ENCODE assay signal across 8 cellular contexts in the genomic region with DNA sequence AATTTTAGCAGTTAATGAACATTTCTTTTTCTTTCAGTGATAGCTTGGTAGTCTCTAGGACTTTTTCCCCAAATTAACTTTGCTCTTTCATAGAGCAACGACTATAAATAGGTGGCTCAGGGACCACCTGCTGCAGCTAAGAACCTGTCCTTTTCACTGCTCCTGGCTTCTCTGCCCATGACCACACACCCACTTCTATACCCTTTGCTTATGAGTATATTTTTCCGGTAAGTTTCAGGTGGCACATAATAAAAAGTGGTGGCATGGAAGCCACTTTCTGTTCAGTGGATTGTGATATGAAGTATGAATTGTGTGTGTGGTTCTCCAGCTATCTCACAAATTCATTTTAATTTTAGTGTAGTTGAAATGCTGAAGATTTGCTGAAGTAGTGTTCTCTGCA. TPM values are rescaled to one million over a fixed set of nuclear protein-coding genes. Genes with fewer than 3 reads are reported as not detected.
DNase-seq lines count a peak whose midpoint lies in the region; ATAC-seq and TF ChIP-seq lines count a peak whose summit lies in the region.

No MANE protein-coding gene starts in this region.

- peak overlapping the region; percentile 68 for H3K4me3 ChIP-seq in A673 (ENCODE audit: low read depth, low read length, poor library complexity, severe bottlenecking)
- H3K4me3 ChIP-seq in HCT116 (replicated peaks in 1 of 2; ENCODE audit: low read depth in 1 of 2, low read length in 2 of 2) = peak overlapping the region; percentile 61 to 83

- H3K4me3 Mint-ChIP-seq in mesothelial cell of epicardium = peak overlapping the region; percentile 88

- no peaks in the 10 kb centered on the region for H3K27me3 Mint-ChIP-seq in mesothelial cell of epicardium (ENCODE audit: low read depth)

- POLR2A ChIA-PET in A673 (lab: Charles Lee; ENCODE audit: low non-redundant PET) (no interaction called here), HCT116 (lab: Charles Lee) (no interaction called here)

- H3K9me3 ChIP-seq in A673 (ENCODE audit: low read depth, low read length, poor library complexity, severe bottlenecking) = no peaks in the 10 kb centered on the region
- no peaks in the 10 kb centered on the region for H3K9me3 ChIP-seq in HCT116 (ENCODE audit: control insufficient read depth in 1 of 2, insufficient read depth in 1 of 2, low read depth in 1 of 2, low read length in 2 of 2)

- peak overlapping the region; percentile 80 for H3K9ac ChIP-seq in HCT116 (ENCODE audit: low read length)

- CTCF ChIA-PET in A673 (lab: Charles Lee) (no interaction called here), HCT116 (lab: Charles Lee) (no interaction called here)

- H2AFZ ChIP-seq in HCT116 (ENCODE audit: low read depth, low read length, poor library complexity, severe bottlenecking) = no peak overlapping the region

- peak overlapping the region; percentile 98 for H3K27ac Mint-ChIP-seq in activated naive CD4-positive, alpha-beta T cell treated with anti-CD3 and anti-CD28 coated beads, Interleukin-2, amount 50 U/mL, for 72 hours
- H3K27ac Mint-ChIP-seq in mesothelial cell of epicardium = no peak overlapping the region

- ATAC-seq in HCT116 (no peak), GM18520 (IDR thresholded peaks at IDR 0.05; ENCODE audit: unreplicated experiment) (no peak), GM19452 (IDR thresholded peaks at IDR 0.05; ENCODE audit: unreplicated experiment) (no peak)
- ATAC-seq in activated naive CD4-positive, alpha-beta T cell treated with anti-CD3 and anti-CD28 coated beads, Interleukin-2, amount 50 U/mL, for 72 hours = no peak

- H3K4me1 ChIP-seq in A673 (ENCODE audit: insufficient read depth, low read length, poor library complexity, severe bottlenecking) (peaks cover 6% of the 10 kb centered on the region), HCT116 (ENCODE audit: control insufficient read depth in 1 of 2, insufficient read depth in 2 of 2, low read length in 2 of 2) (peaks cover 3 to 15% of the 10 kb centered on the region in 2 experiments; a peak in 3 of 4 replicates)

- RAD21 ChIA-PET in HCT116 (lab: Charles Lee; ENCODE audit: low non-redundant PET in 1 of 2, low total read pairs in 2 of 2, uncharacterized antibody in 2 of 2, unreplicated experiment in 2 of 2) = no interaction called here

- no peaks in the 10 kb centered on the region for H3K9me2 ChIP-seq in HCT116 (ENCODE audit: insufficient read depth)

- intact Hi-C loops in A673 (cut with micrococcal nuclease; ENCODE audit: unreplicated experiment) = loop anchor here (5.0 kb wide), 1 partner anchor 580 kb away; no protein-coding TSS in a partner anchor
- intact Hi-C loops in HCT116 (cut with micrococcal nuclease) = loop anchor here (5.0 kb wide), 1 partner anchor 385 kb away; no protein-coding TSS in a partner anchor

- TF ChIP-seq CTCF in A673 (conservative IDR thresholded peaks at IDR 0.05; ENCODE audit: low read depth, low read length) = no peak
- TF ChIP-seq CTCF in HCT116 (IDR thresholded peaks at IDR 0.05 in 2 of 3, conservative IDR thresholded peaks at IDR 0.05 in 1 of 3; ENCODE audit: borderline replicate concordance in 1 of 3, insufficient read depth in 1 of 3, low read depth in 2 of 3, low read length in 2 of 3) = no peak
- TF ChIP-seq CTCF in mesothelial cell of epicardium (IDR thresholded peaks at IDR 0.05; ENCODE audit: unreplicated experiment) = no peak

- H3K36me3 ChIP-seq in A673 (ENCODE audit: insufficient read depth, low read length, poor library complexity, severe bottlenecking) (peaks cover 37% of the 10 kb centered on the region), HCT116 (ENCODE audit: control insufficient read depth in 1 of 2, insufficient read depth in 2 of 2, low read length in 2 of 2) (peaks cover 10 to 11% of the 10 kb centered on the region in 2 experiments; a peak in 2 of 4 replicates)

- H4K20me1 ChIP-seq in HCT116 (ENCODE audit: insufficient read depth) = no peaks in the 10 kb centered on the region

- peak overlapping the region; percentile 100 for H3K27ac ChIP-seq in A673 (ENCODE audit: low read depth, low read length, poor library complexity, severe bottlenecking)
- H3K27ac ChIP-seq in HCT116 (ENCODE audit: low read depth, low read length) = no peak overlapping the region

- no TSS peak for BruUV-seq in A673 (replicated peaks; lab: Mats Ljungman, UMichigan)
- no TSS peak for BruUV-seq in HCT116 (replicated peaks; lab: Mats Ljungman, UMichigan)

- peaks cover 12 to 22% of the 10 kb centered on the region in 2 donors for H3K36me3 Mint-ChIP-seq in activated naive CD4-positive, alpha-beta T cell treated with anti-CD3 and anti-CD28 coated beads, Interleukin-2, amount 50 U/mL, for 72 hours
- H3K36me3 Mint-ChIP-seq in mesothelial cell of epicardium = peaks cover 8% of the 10 kb centered on the region

- peaks cover 21% of the 10 kb centered on the region for H3K4me1 Mint-ChIP-seq in mesothelial cell of epicardium

- peaks cover 23% of the 10 kb centered on the region for H3K79me2 ChIP-seq in HCT116 (ENCODE audit: insufficient read depth, low read length)

- H3K27me3 ChIP-seq in A673 (replicated peaks; ENCODE audit: insufficient read depth, low read depth, low read length, poor library complexity) = no peaks in the 10 kb centered on the region
- H3K27me3 ChIP-seq in HCT116 (ENCODE audit: insufficient read depth, low read length) = no peaks in the 10 kb centered on the region

- no peak for TF ChIP-seq RAD21 in HCT116 (IDR thresholded peaks at IDR 0.05; ENCODE audit: low read depth)

- H3K9me3 Mint-ChIP-seq in activated naive CD4-positive, alpha-beta T cell treated with anti-CD3 and anti-CD28 coated beads, Interleukin-2, amount 50 U/mL, for 72 hours = no peaks in the 10 kb centered on the region
- no peaks in the 10 kb centered on the region for H3K9me3 Mint-ChIP-seq in mesothelial cell of epicardium

- peak overlapping the region; percentile 91 for H3K4me2 ChIP-seq in HCT116 (ENCODE audit: low read length)

- no peak for DNase-seq in A673 (ENCODE audit: low spot score)
- DNase-seq in HCT116 (ENCODE audit: low read depth, low spot score) = no peak
- DNase-seq in activated naive CD4-positive, alpha-beta T cell treated with anti-CD3 and anti-CD28 coated beads, Interleukin-2, amount 50 U/mL, for 72 hours (ENCODE audit: low spot score in 2 of 2) = no peak
- no peak for DNase-seq in mesothelial cell of epicardium (ENCODE audit: low spot score in 2 of 2, unreplicated experiment in 2 of 2)
- DNase-seq in foreskin melanocyte = no peak
- DNase-seq in AG08395 (ENCODE audit: low spot score) = no peak

- no peak for TF ChIP-seq POLR2A in HCT116 (IDR thresholded peaks at IDR 0.05; ENCODE audit: borderline replicate concordance, extremely low read depth, insufficient read depth, insufficient read length)

TF ChIP-seq in HCT116, 20 proteins besides CTCF, POLR2A, EP300 and RAD21:
- no peak for TF ChIP-seq SRF (IDR thresholded peaks at IDR 0.05; ENCODE audit: low read depth)
- TF ChIP-seq, protein P1, sequence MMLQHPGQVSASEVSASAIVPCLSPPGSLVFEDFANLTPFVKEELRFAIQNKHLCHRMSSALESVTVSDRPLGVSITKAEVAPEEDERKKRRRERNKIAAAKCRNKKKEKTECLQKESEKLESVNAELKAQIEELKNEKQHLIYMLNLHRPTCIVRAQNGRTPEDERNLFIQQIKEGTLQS (IDR thresholded peaks at IDR 0.05) = no peak

RNA-seq across cellular contexts. Expression of a gene that starts 1.2 kb away (rescaled TPM):
- total RNA-seq in A673 (2021) = 12.1 and 16.1 TPM in 2 replicates
- 16.2 TPM for total RNA-seq in HCT116 (2021; ENCODE audit: unreplicated experiment)
- polyA plus RNA-seq in HCT116 (2012) = 10.9 and 11.8 TPM in 2 replicates
- 10 to 100 TPM; 22.2 to 29.7 TPM for total RNA-seq in activated naive CD4-positive, alpha-beta T cell treated with anti-CD3 and anti-CD28 coated beads, Interleukin-2, amount 50 U/mL, for 72 hours
- total RNA-seq in mesothelial cell of epicardium = 19.2 to 22.7 TPM (median 20.2 TPM) in 3 replicates

RNA-seq across cellular contexts. Expression of a gene that starts 36.7 kb away (rescaled TPM):
- 0.15 TPM in 1 of 2 replicates, not detected in the other for total RNA-seq in A673 (2021)
- 1.2 TPM for total RNA-seq in HCT116 (2021; ENCODE audit: unreplicated experiment)
- 0.30 and 0.42 TPM in 2 replicates for polyA plus RNA-seq in HCT116 (2012)
- not detected for total RNA-seq in activated naive CD4-positive, alpha-beta T cell treated with anti-CD3 and anti-CD28 coated beads, Interleukin-2, amount 50 U/mL, for 72 hours
- total RNA-seq in mesothelial cell of epicardium = 23.9 to 26.4 TPM (median 25.6 TPM) in 3 replicates

Comparison
In these comparisons a context has a peak if more than half of its experiments do, and no peak if none do; other contexts are left out.
1. RNA of a gene that starts 36.7 kb away (total RNA-seq): 23.9 to 26.4 TPM in mesothelial cell of epicardium; 1.2 TPM in HCT116 (single experiment), 0.15 TPM in A673 and not detected in activated naive CD4-positive, alpha-beta T cell treated with anti-CD3 and anti-CD28 coated beads, Interleukin-2, amount 50 U/mL, for 72 hours; every median in the first group is over 10 times any median in the second.